8 cellular contexts compared by ENCODE assay signal in the genomic region with DNA sequence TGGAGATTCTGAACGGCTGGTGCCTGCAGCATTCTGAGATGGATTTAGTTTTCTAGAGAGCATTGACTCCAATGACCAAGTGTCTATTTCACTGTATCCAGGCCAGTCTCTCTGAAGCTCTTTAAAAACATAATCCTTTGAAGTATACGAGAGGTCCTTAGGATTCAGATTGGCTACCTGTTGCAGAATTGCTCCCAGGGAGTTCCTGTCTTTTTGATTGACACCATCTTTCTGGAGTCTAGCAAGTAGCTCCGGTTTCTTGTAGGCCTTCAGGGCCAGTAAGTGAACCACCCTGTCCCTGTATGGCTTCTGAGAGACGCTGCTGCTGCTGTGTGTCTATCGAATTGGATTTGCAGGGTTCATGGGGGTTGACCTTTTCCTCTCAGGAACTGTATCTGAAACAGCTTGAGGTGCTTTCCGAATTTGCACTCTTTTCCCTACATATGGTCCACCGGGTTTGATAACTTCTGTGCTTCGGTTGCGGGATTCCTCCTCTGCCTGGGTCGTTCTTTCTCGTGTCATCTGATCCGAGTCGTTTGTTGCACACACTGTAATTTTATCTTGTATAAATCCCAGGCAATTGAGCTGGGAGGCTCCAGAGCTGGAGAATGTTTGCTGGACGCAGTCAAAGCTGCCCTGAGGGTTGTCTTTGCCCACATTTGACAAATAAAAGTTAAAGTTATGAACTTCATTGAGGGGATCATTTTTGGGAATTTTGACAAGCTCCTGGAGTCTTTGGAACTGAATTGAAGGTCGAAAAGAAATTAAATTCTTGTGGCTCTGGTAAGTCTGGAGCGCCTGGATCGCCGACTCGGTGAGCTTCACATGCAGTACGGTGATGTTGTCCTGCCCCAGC. TPM values are rescaled to one million over a fixed set of nuclear protein-coding genes. Genes with fewer than 3 reads are reported as not detected.
DNase-seq lines count a peak whose midpoint lies in the region; ATAC-seq and TF ChIP-seq lines count a peak whose summit lies in the region.
"Not testable (repeated sequence)": the region's sequence is repeated elsewhere in the genome, so short reads cannot be mapped to it uniquely, and the experiment has no call there.

No MANE protein-coding gene starts in this region.

- peaks cover 18% of the 10 kb centered on the region for H3K4me1 Mint-ChIP-seq in endothelial cell (ENCODE audit: unreplicated experiment)
- peaks cover 9 to 25% (median 20%) of the 10 kb centered on the region in 7 donors for H3K4me1 Mint-ChIP-seq in naive thymus-derived CD4-positive, alpha-beta T cell

- DNase-seq in ELF-1 (ENCODE audit: low read depth, low spot score): peak; percentile 18
- DNase-seq in NAMALWA (ENCODE audit: low spot score): peak; percentile 58
- not testable (repeated sequence) for DNase-seq in adipocyte (ENCODE audit: low read depth); endothelial cell (ENCODE audit: low spot score); hepatocyte (ENCODE audit: low spot score); naive thymus-derived CD4-positive, alpha-beta T cell; skeletal muscle cell (ENCODE audit: low read depth); uterus

- H3K27ac Mint-ChIP-seq in endothelial cell (ENCODE audit: unreplicated experiment); naive thymus-derived CD4-positive, alpha-beta T cell: not testable (repeated sequence)

- H3K9me3 Mint-ChIP-seq in endothelial cell (ENCODE audit: unreplicated experiment); naive thymus-derived CD4-positive, alpha-beta T cell: not testable (repeated sequence)

- not testable (repeated sequence) for H3K36me3 ChIP-seq in adipocyte (ENCODE audit: control insufficient read depth, insufficient read depth, low read length, severe bottlenecking); hepatocyte (replicated peaks; ENCODE audit: insufficient read depth, low read depth); naive thymus-derived CD4-positive, alpha-beta T cell (ENCODE audit: control insufficient read depth in 2 of 3, insufficient read depth in 3 of 3, low read length in 3 of 3); uterus

- intact Hi-C loops in naive thymus-derived CD4-positive, alpha-beta T cell (cut with micrococcal nuclease); uterus (cut with DNase I; ENCODE audit: low total_unique reads): not testable (repeated sequence)

- H3K9me2 ChIP-seq in hepatocyte (replicated peaks; ENCODE audit: insufficient read depth): not testable (repeated sequence)

- WGBS in hepatocyte (ENCODE audit: low lambda C conversion rate, missing lambda C conversion rate): 35% methylated on average over 20 of the region's 20 CpGs

- POLR2A ChIA-PET in naive thymus-derived CD4-positive, alpha-beta T cell (lab: Charles Lee): interaction anchor here (0.5 kb wide), 1 partner anchor 9 kb away, joined by 3 read pairs; no protein-coding TSS in a partner anchor

- peaks cover 13% of the 10 kb centered on the region for H3K27me3 Mint-ChIP-seq in endothelial cell (ENCODE audit: unreplicated experiment)
- H3K27me3 Mint-ChIP-seq in naive thymus-derived CD4-positive, alpha-beta T cell: peaks cover 43 to 72% (median 56%) of the 10 kb centered on the region in 5 donors

- peak overlapping the region; percentile 53 for H3K4me3 Mint-ChIP-seq in endothelial cell (ENCODE audit: unreplicated experiment)
- peak overlapping the region in 6 of 10 donors; percentile 12 to 60 (median 34) for H3K4me3 Mint-ChIP-seq in naive thymus-derived CD4-positive, alpha-beta T cell

- H3K4me1 ChIP-seq in adipocyte (ENCODE audit: control insufficient read depth, insufficient read depth, low read length): peaks cover 31% of the 10 kb centered on the region
- H3K4me1 ChIP-seq in hepatocyte (ENCODE audit: insufficient read depth); naive thymus-derived CD4-positive, alpha-beta T cell (ENCODE audit: control insufficient read depth in 2 of 2, insufficient read depth in 2 of 2, low read length in 2 of 2); uterus: not testable (repeated sequence)

- H4K20me1 ChIP-seq in hepatocyte (ENCODE audit: insufficient read depth, poor library complexity, severe bottlenecking): not testable (repeated sequence)

- H3K27me3 ChIP-seq in adipocyte (replicated peaks; ENCODE audit: control insufficient read depth, insufficient read depth, low read length) (peaks cover 15% of the 10 kb centered on the region), hepatocyte (peaks cover 30% of the 10 kb centered on the region)
- H3K27me3 ChIP-seq in naive thymus-derived CD4-positive, alpha-beta T cell (ENCODE audit: control insufficient read depth in 2 of 2, insufficient read depth in 2 of 2, low read length in 2 of 2): peaks cover 7 to 17% of the 10 kb centered on the region in 2 donors
- not testable (repeated sequence) for H3K27me3 ChIP-seq in uterus

- H3K9ac ChIP-seq in adipocyte (ENCODE audit: low read length): peak overlapping the region; percentile 32

- not testable (repeated sequence) for TF ChIP-seq CTCF in endothelial cell (IDR thresholded peaks at IDR 0.05; ENCODE audit: unreplicated experiment); hepatocyte (IDR thresholded peaks at IDR 0.05; ENCODE audit: poor library complexity); uterus (IDR thresholded peaks at IDR 0.05)

- not testable (repeated sequence) for TF ChIP-seq POLR2A in uterus (IDR thresholded peaks at IDR 0.05)

- H3K79me2 ChIP-seq in hepatocyte: not testable (repeated sequence)

- H3K36me3 Mint-ChIP-seq in endothelial cell (ENCODE audit: low read depth, unreplicated experiment); naive thymus-derived CD4-positive, alpha-beta T cell: not testable (repeated sequence)

- H2AFZ ChIP-seq in hepatocyte: peak overlapping the region; percentile 33

- peak overlapping the region; percentile 72 for H3K4me3 ChIP-seq in adipocyte (ENCODE audit: low read length)
- H3K4me3 ChIP-seq in hepatocyte; naive thymus-derived CD4-positive, alpha-beta T cell (ENCODE audit: low read length): not testable (repeated sequence)
- peak overlapping the region; percentile 42 for H3K4me3 ChIP-seq in skeletal muscle cell (ENCODE audit: low read depth, low read length)
- H3K4me3 ChIP-seq in uterus: peak overlapping the region; percentile 35 to 46

- not testable (repeated sequence) for ATAC-seq in naive thymus-derived CD4-positive, alpha-beta T cell

- not testable (repeated sequence) for H3K9me3 ChIP-seq in adipocyte (ENCODE audit: control insufficient read depth, low read length); hepatocyte (ENCODE audit: low read depth); naive thymus-derived CD4-positive, alpha-beta T cell (ENCODE audit: control insufficient read depth in 2 of 3, low read length in 3 of 3); uterus

- CTCF ChIA-PET in naive thymus-derived CD4-positive, alpha-beta T cell (lab: Charles Lee): not testable (repeated sequence)

- H3K27ac ChIP-seq in hepatocyte; naive thymus-derived CD4-positive, alpha-beta T cell (ENCODE audit: low read depth, low read length); uterus: not testable (repeated sequence)

- peak overlapping the region; percentile 67 for H3K4me2 ChIP-seq in hepatocyte

RNA-seq across cellular contexts. Expression of gene CD1D, which starts 3.6 kb away (rescaled TPM):
- total RNA-seq in endothelial cell (ENCODE audit: unreplicated experiment) (1.5 TPM), hepatocyte (3.9 and 4.7 TPM in 2 replicates), uterus (1 to 10 TPM; 1.5 to 3.4 (median 1.8) TPM)
- 2.3 and 3.7 TPM in 2 replicates for polyA plus RNA-seq in hepatocyte
- 10 to 100 TPM in 1 of 5 experiments, 1 to 10 TPM in 1, under 1 TPM in 1, not detected in 2; 0.16 to 13.2 (median 1.7) TPM for total RNA-seq in naive thymus-derived CD4-positive, alpha-beta T cell
- under 1 TPM in 1 of 2 donors, not detected in 1; 0.09 TPM for polyA plus RNA-seq in naive thymus-derived CD4-positive, alpha-beta T cell
